Comparison of ENCODE assay signal across 8 cellular contexts in the genomic region with DNA sequence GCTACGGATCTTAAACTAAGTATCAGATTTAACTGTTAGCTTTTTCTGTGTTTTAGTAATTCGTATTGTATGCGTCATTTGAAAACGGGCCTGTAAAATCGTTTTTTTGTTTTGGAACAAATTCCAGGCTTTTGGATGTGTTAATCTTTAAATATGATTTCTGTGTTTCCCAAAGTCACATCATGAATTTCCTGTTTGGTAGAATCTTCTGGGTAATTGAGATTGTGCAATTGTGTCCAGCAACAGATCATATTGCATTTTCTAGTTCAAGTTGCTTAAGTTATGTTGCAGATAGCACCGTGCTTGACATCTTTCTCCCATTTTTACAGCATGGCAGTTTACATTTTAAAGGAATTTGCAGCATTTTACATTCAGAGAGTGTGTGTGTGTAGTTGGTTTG. TPM values are rescaled to one million over a fixed set of nuclear protein-coding genes. Genes with fewer than 3 reads are reported as not detected.
A peak's percentile ranks its signal among the peaks of the same experiment; 100 is the strongest.
DNase-seq lines count a peak whose midpoint lies in the region; TF ChIP-seq lines count a peak whose summit lies in the region.

No MANE protein-coding gene starts in this region.

- H3K27ac Mint-ChIP-seq in Caco-2 (ENCODE audit: unreplicated experiment) = peak overlapping the region; percentile 80

- no TSS peak for BruUV-seq in Caco-2 (replicated peaks; lab: Mats Ljungman, UMichigan)

- H3K9me3 Mint-ChIP-seq in Caco-2 (ENCODE audit: unreplicated experiment) = no peaks in the 10 kb centered on the region

- H3K36me3 Mint-ChIP-seq in Caco-2 (ENCODE audit: insufficient read depth, unreplicated experiment) = peaks cover 15% of the 10 kb centered on the region

- H3K4me1 Mint-ChIP-seq in Caco-2 (ENCODE audit: low read depth, unreplicated experiment) = peaks cover 18% of the 10 kb centered on the region

- H3K27me3 ChIP-seq in Caco-2 (replicated peaks; ENCODE audit: control insufficient read depth, insufficient read depth, low read length) (no peaks in the 10 kb centered on the region), uterus (no peaks in the 10 kb centered on the region)

- H3K27me3 Mint-ChIP-seq in Caco-2 (ENCODE audit: insufficient read depth, unreplicated experiment) = no peaks in the 10 kb centered on the region

- WGBS in lower leg skin, 2 donors = 2 to 3% methylated on average over 6 of the region's 6 CpGs

- no peaks in the 10 kb centered on the region for H3K36me3 ChIP-seq in Caco-2 (ENCODE audit: control insufficient read depth, insufficient read depth, low read length)
- H3K36me3 ChIP-seq in uterus = no peaks in the 10 kb centered on the region

- TF ChIP-seq CTCF in Caco-2 (IDR thresholded peaks at IDR 0.05; ENCODE audit: insufficient read depth in 1 of 2, low read depth in 1 of 2, low read length in 1 of 2, severe bottlenecking in 1 of 2, unreplicated experiment in 1 of 2) (no peak), lower leg skin (IDR thresholded peaks at IDR 0.05) (no peak), uterus (IDR thresholded peaks at IDR 0.05) (no peak)

- peak overlapping the region; percentile 83 for H3K4me3 Mint-ChIP-seq in Caco-2 (ENCODE audit: unreplicated experiment)

- TF ChIP-seq POLR2A in lower leg skin (IDR thresholded peaks at IDR 0.05) (no peak), uterus (IDR thresholded peaks at IDR 0.05) (no peak)

- intact Hi-C loops in Caco-2 (cut with micrococcal nuclease; ENCODE audit: unreplicated experiment) = loop anchor here (5.0 kb wide), 2 partner anchors 107 to 168 kb away; partner anchors contain the start of genes BRPF3 and SRPK1
- intact Hi-C loops in lower leg skin (cut with DNase I; ENCODE audit: low total_unique reads) = loop anchor here (5.0 kb wide), 2 partner anchors 63 to 333 kb away; no protein-coding TSS in a partner anchor
- intact Hi-C loops in uterus (cut with DNase I; ENCODE audit: low total_unique reads) = loop anchor here (5.0 to 10.0 kb wide), 2 partner anchors 68 to 165 kb away; partner anchors contain the start of gene BRPF3

- POLR2A ChIA-PET in Caco-2 (lab: Charles Lee) = interaction anchor here (2.8 kb wide), 1 partner anchor 66 kb away, joined by 13 read pairs; no protein-coding TSS in a partner anchor

- peak overlapping the region; percentile 86 to 94 for H3K27ac ChIP-seq in uterus

- H3K4me1 ChIP-seq in Caco-2 = peaks cover 40% of the 10 kb centered on the region
- peaks cover 1 to 9% of the 10 kb centered on the region in 2 donors for H3K4me1 ChIP-seq in uterus

- DNase-seq in Caco-2 (peak in 1 of 2 experiments; percentile 9), Kasumi-1 (lab: John Stamatoyannopoulos, UW) (peak; percentile 63 to 68), amniotic stem cell (lab: John Stamatoyannopoulos, UW) (peak; percentile 7), lower leg skin (ENCODE audit: low spot score in 2 of 2) (no peak), uterus (no peak), SHP77 (lab: John Stamatoyannopoulos, UW) (no peak), NCI-H345 (lab: John Stamatoyannopoulos, UW) (no peak), midbrain (lab: John Stamatoyannopoulos, UW) (no peak)

- H3K9me3 ChIP-seq in Caco-2 (no peaks in the 10 kb centered on the region), uterus (no peaks in the 10 kb centered on the region)

- CTCF ChIA-PET in Caco-2 (lab: Charles Lee) = interaction anchor here (2.5 kb wide), 1 partner anchor 66 kb away, joined by 28 read pairs; no protein-coding TSS in a partner anchor

- peak overlapping the region; percentile 78 for H3K4me3 ChIP-seq in Caco-2 (ENCODE audit: low read depth, low read length)
- H3K4me3 ChIP-seq in lower leg skin (ENCODE audit: low read depth, poor library complexity, severe bottlenecking) = peak overlapping the region; percentile 95
- H3K4me3 ChIP-seq in uterus = peak overlapping the region; percentile 55 to 91

RNA-seq across cellular contexts. Expression of gene MAPK14, which starts 1.9 kb away (rescaled TPM):
- total RNA-seq in Caco-2 (2022) = 69.3 and 72.0 TPM in 2 replicates
- 100 to 1,000 TPM in 1 of 4 donors, 10 to 100 TPM in 3; 63.0 to 153 (median 77.7) TPM for total RNA-seq in lower leg skin
- total RNA-seq in uterus = 100 to 1,000 TPM in 2 of 4 donors, 10 to 100 TPM in 2; 62.0 to 117 (median 86.2) TPM

RNA-seq across cellular contexts. Expression of gene SLC26A8, which starts 5.0 kb away (rescaled TPM):
- total RNA-seq in Caco-2 (2022) (1.4 and 1.8 TPM in 2 replicates), lower leg skin (not detected), uterus (under 1 TPM in 1 of 4 donors, not detected in 3; 0.07 TPM)

Comparison
In these comparisons a context has a peak if more than half of its experiments do, and no peak if none do; other contexts are left out.
1. DNase-seq: peak in Kasumi-1 (2 of 2) and amniotic stem cell (single experiment); none in lower leg skin (0 of 2), uterus (0 of 2), SHP77 (0 of 2), NCI-H345 (single experiment) and midbrain (single experiment).
2. Peak in every context shown above with its lines, with median percentiles within 50 percentile points of each other: H3K4me3 ChIP-seq.